ENCODE assay signal across 8 cellular contexts in the genomic region with DNA sequence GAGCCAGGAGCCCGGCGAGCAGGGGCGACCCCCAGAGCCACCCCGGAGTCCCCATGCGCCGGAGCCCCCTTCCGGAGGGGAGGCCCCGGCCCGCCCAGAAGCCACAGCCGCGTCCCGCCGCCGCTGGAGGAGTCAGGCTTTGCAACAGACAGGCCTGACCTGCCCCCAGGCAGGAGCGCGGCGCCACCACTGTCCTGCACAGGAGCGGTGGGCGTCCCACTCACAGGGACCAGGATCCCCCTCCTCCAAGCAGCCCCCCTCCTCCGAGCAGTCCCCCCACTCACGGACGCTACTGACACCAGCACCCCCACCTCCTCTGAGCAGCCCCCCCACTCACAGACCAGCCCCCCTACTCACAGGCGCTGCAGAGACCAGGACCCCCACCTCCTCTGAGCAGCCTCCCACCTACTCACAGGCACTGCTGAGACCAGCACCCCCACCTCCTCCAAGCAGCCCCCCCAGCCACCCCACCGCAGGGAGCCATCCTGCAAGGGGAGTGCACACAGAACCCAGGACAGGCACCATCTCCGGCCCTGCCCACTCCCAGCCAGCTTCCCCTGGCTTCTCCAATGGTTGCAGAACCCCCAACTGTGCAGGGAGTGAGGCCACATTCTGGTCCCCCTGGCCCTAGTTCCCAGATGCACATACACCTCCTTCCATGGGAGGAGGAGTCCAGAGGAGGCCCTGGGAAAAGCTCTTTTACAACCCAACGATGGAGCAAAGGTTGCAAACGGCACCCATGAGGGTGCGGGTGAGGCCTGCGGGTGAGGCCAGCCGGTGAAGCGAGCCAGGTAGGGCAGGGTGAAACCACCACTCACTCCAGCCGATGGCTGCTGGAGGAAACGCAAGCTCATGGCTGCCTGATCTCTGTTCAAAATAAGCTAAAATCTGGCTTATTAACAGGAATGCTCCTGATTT.
DNase-seq lines count a peak whose midpoint lies in the region; ATAC-seq, FAIRE-seq and TF ChIP-seq lines count a peak whose summit lies in the region.

No MANE protein-coding gene starts in this region.

- no peak for ATAC-seq in HG03439 (IDR thresholded peaks at IDR 0.05; ENCODE audit: unreplicated experiment)

- FAIRE-seq in H54 (lab: Jason Lieb, UNC): no peak

- peaks cover 0 to 6% (median 0%) of the 10 kb centered on the region in 3 donors for H3K36me3 ChIP-seq in tibial nerve

- H3K9me3 Mint-ChIP-seq in CD14-positive monocyte (no peaks in the 10 kb centered on the region), mesothelial cell of epicardium (no peaks in the 10 kb centered on the region)
- H3K9me3 Mint-ChIP-seq in dendritic cell treated with granulocyte-macrophage colony-stimulating factor and Interleukin-4, amounts not matched to agents 40 ng/mL and 50 ng/mL, for 4 days: no peaks in the 10 kb centered on the region

- DNase-seq in CD14-positive monocyte (ENCODE audit: low spot score) (no peak), H54 (ENCODE audit: insufficient read length, low spot score) (no peak), SK-N-DZ (ENCODE audit: low spot score) (peak; percentile 51), mesothelial cell of epicardium (ENCODE audit: low spot score in 2 of 2, unreplicated experiment in 2 of 2) (no peak), tibial nerve (ENCODE audit: low spot score in 2 of 2) (no peak), medulla oblongata (ENCODE audit: extremely low spot score) (no peak)

- H3K27me3 Mint-ChIP-seq in CD14-positive monocyte (ENCODE audit: low read depth in 3 of 3) (peaks cover 0 to 7% (median 0%) of the 10 kb centered on the region in 3 donors), mesothelial cell of epicardium (ENCODE audit: low read depth) (no peaks in the 10 kb centered on the region)
- H3K27me3 Mint-ChIP-seq in dendritic cell treated with granulocyte-macrophage colony-stimulating factor and Interleukin-4, amounts not matched to agents 40 ng/mL and 50 ng/mL, for 4 days: no peaks in the 10 kb centered on the region

- TF ChIP-seq CTCF in CD14-positive monocyte (IDR thresholded peaks at IDR 0.05) (no peak), mesothelial cell of epicardium (IDR thresholded peaks at IDR 0.05; ENCODE audit: unreplicated experiment) (no peak), tibial nerve (IDR thresholded peaks at IDR 0.05) (no peak)

- peak overlapping the region; percentile 69 to 92 (median 80) for H3K4me3 ChIP-seq in tibial nerve

- H3K4me1 ChIP-seq in tibial nerve: peaks cover 0 to 61% (median 40%) of the 10 kb centered on the region in 4 donors

- 25 to 49% methylated on average over 9 to 20 of the region's 33 CpGs for whole genome bisulfite sequencing in tibial nerve, 2 donors

- TF ChIP-seq POLR2A in H54 (IDR thresholded peaks at IDR 0.05; ENCODE audit: low read depth, low read length): 0 out of 2 replicates have a peak, but pooled peaks have one; percentile 7
- no peak for TF ChIP-seq POLR2A in tibial nerve (IDR thresholded peaks at IDR 0.05)

- intact Hi-C loops in CD14-positive monocyte (cut with micrococcal nuclease): loop anchor here in 1 of 2 donors (1.0 kb wide), 1 partner anchor 15 kb away; no protein-coding TSS in a partner anchor
- intact Hi-C loops in dendritic cell treated with granulocyte-macrophage colony-stimulating factor and Interleukin-4, amounts not matched to agents 40 ng/mL and 50 ng/mL, for 4 days (cut with micrococcal nuclease): no loop called here

- H3K36me3 Mint-ChIP-seq in CD14-positive monocyte (peaks cover 17 to 24% of the 10 kb centered on the region in 2 donors), mesothelial cell of epicardium (no peaks in the 10 kb centered on the region)
- peaks cover 59% of the 10 kb centered on the region for H3K36me3 Mint-ChIP-seq in dendritic cell treated with granulocyte-macrophage colony-stimulating factor and Interleukin-4, amounts not matched to agents 40 ng/mL and 50 ng/mL, for 4 days (ENCODE audit: low read depth)

- H3K27ac ChIP-seq in tibial nerve: peak overlapping the region; percentile 68 to 93 (median 91)

- H3K4me3 Mint-ChIP-seq in CD14-positive monocyte (peak overlapping the region; percentile 67 to 85), mesothelial cell of epicardium (peak overlapping the region; percentile 66)
- H3K4me3 Mint-ChIP-seq in dendritic cell treated with granulocyte-macrophage colony-stimulating factor and Interleukin-4, amounts not matched to agents 40 ng/mL and 50 ng/mL, for 4 days: peak overlapping the region; percentile 94

- TF ChIP-seq EP300 in tibial nerve (IDR thresholded peaks at IDR 0.05): no peak

- no peaks in the 10 kb centered on the region for H3K9me3 ChIP-seq in tibial nerve

- H3K27me3 ChIP-seq in tibial nerve: no peaks in the 10 kb centered on the region

- H3K4me1 Mint-ChIP-seq in CD14-positive monocyte (peaks cover 78% of the 10 kb centered on the region), mesothelial cell of epicardium (peaks cover 35% of the 10 kb centered on the region)
- H3K4me1 Mint-ChIP-seq in dendritic cell treated with granulocyte-macrophage colony-stimulating factor and Interleukin-4, amounts not matched to agents 40 ng/mL and 50 ng/mL, for 4 days (ENCODE audit: low read depth): peaks cover 76% of the 10 kb centered on the region

- peak overlapping the region; percentile 95 to 99 (median 98) for H3K27ac Mint-ChIP-seq in CD14-positive monocyte
- peak overlapping the region; percentile 97 for H3K27ac Mint-ChIP-seq in dendritic cell treated with granulocyte-macrophage colony-stimulating factor and Interleukin-4, amounts not matched to agents 40 ng/mL and 50 ng/mL, for 4 days
- H3K27ac Mint-ChIP-seq in mesothelial cell of epicardium: peak overlapping the region; percentile 53
